ENCODE assay signal across 8 cellular contexts in genomic region chr10:14602807-14603538, GRCh38.
DNase-seq lines count a peak whose midpoint lies in the region; ATAC-seq and TF ChIP-seq lines count a peak whose summit lies in the region.

No MANE protein-coding gene starts in this region.

- TF ChIP-seq CTCF in AG04450 (IDR thresholded peaks at IDR 0.05; ENCODE audit: low read depth, low read length): no peak

- POLR2A ChIA-PET in AG04450 (lab: Yijun Ruan, JAX): interaction anchor here (0.8 kb wide), 2 partner anchors 34 to 68 kb away, joined by 3 to 4 read pairs; no protein-coding TSS in a partner anchor

- ATAC-seq in central memory CD8-positive, alpha-beta T cell (replicated peaks; ENCODE audit: extremely low read depth, poor library complexity, severe bottlenecking): no peak
- ATAC-seq in GM18502 (IDR thresholded peaks at IDR 0.05; ENCODE audit: poor library complexity, unreplicated experiment) (no peak), HG03045 (IDR thresholded peaks at IDR 0.05; ENCODE audit: unreplicated experiment) (no peak), HG03280 (IDR thresholded peaks at IDR 0.05; ENCODE audit: unreplicated experiment) (no peak)

- no peaks in the 10 kb centered on the region for H3K9me3 Mint-ChIP-seq in central memory CD8-positive, alpha-beta T cell

- H3K27me3 Mint-ChIP-seq in central memory CD8-positive, alpha-beta T cell: no peaks in the 10 kb centered on the region

- DNase-seq in AG04450 (ENCODE audit: low read depth, low spot score) (no peak), NOMO-1 treated with DMSO at 0.1 percent for 48 hours (lab: John Stamatoyannopoulos, UW; ENCODE audit: unreplicated experiment) (no peak)
- DNase-seq in Jurkat, Clone E6-1 (ENCODE audit: low read depth, low spot score): no peak
- DNase-seq in central memory CD8-positive, alpha-beta T cell (ENCODE audit: low spot score in 2 of 2): no peak

- peaks cover 55% of the 10 kb centered on the region for H3K36me3 Mint-ChIP-seq in central memory CD8-positive, alpha-beta T cell (ENCODE audit: insufficient read depth)

- CTCF ChIA-PET in AG04450 (lab: Charles Lee): no interaction called here

- H3K27ac ChIP-seq in AG04450 (ENCODE audit: low read depth, low read length): no peak overlapping the region

- H3K36me3 ChIP-seq in mucosa of stomach (ENCODE audit: control insufficient read depth, insufficient read depth, low read length): no peaks in the 10 kb centered on the region

- peaks cover 27% of the 10 kb centered on the region for H3K4me1 ChIP-seq in mucosa of stomach (ENCODE audit: control insufficient read depth, insufficient read depth, low read length)

- no peaks in the 10 kb centered on the region for H3K27me3 ChIP-seq in AG04450 (ENCODE audit: control insufficient read depth, insufficient read depth, low read length)
- H3K27me3 ChIP-seq in mucosa of stomach (ENCODE audit: control insufficient read depth, insufficient read depth, low read length): no peaks in the 10 kb centered on the region

- H3K4me3 ChIP-seq in AG04450 (ENCODE audit: low read depth, low read length): peak overlapping the region; percentile 79
- H3K4me3 ChIP-seq in Jurkat, Clone E6-1 (ENCODE audit: low read length): peak overlapping the region; percentile 51
- H3K4me3 ChIP-seq in mucosa of stomach (ENCODE audit: low read length): peak overlapping the region; percentile 86

- peak overlapping the region; percentile 93 for H3K27ac Mint-ChIP-seq in central memory CD8-positive, alpha-beta T cell (ENCODE audit: low read depth)

- no peaks in the 10 kb centered on the region for H3K9me3 ChIP-seq in AG04450 (ENCODE audit: control insufficient read depth, insufficient read depth, low read length)
- H3K9me3 ChIP-seq in mucosa of stomach (ENCODE audit: control insufficient read depth, low read length): no peaks in the 10 kb centered on the region

- H3K4me3 Mint-ChIP-seq in central memory CD8-positive, alpha-beta T cell: peak overlapping the region; percentile 93

- H3K4me1 Mint-ChIP-seq in central memory CD8-positive, alpha-beta T cell: peaks cover 75% of the 10 kb centered on the region

- peak overlapping the region; percentile 82 for H3K9ac ChIP-seq in mucosa of stomach (ENCODE audit: low read length)
